In the genomic region with DNA sequence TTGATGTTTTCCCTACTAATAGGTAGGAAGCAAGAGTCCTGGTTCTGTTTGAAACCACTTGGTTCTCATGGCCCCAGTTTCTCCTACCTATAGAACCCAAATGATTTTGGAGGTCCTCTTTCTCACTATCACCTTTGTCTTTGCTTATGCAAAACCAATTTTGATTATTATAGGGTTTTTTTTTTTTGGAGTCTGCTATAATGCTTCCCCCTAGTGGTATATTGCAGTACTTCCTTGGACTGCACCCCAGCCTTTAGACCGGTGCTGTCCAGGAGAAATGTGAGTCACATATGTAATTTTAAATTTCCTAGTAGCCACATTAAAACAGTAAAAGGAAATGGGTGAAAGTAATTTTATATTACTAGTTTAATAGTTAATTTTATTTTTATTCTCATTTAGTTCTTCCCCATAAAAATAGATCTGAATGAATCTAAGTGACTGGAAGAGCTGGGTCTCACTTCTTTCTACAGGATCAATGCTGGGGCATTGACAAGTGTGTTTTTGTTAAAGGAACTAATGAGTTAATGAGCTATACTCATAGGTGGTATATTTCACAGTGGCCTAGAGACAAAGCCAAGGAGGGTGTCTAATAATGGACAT, we compare ENCODE assay signal across 9 cellular contexts. TPM values are rescaled to one million over a fixed set of nuclear protein-coding genes. Genes with fewer than 3 reads are reported as not detected.
DNase-seq lines count a peak whose midpoint lies in the region; ATAC-seq, FAIRE-seq and TF ChIP-seq lines count a peak whose summit lies in the region.
"Had no signal": no experiment of that assay in that cellular context is flagged by ENCODE, and none has a peak within 500 bp of the region (broad histone marks: within the 10 kb centered on the region; RNA-seq: fewer than 3 reads in every experiment).

No MANE protein-coding gene starts in this region.

- H3K9me3 ChIP-seq in GM23248 (ENCODE audit: low read depth) (no peaks in the 10 kb centered on the region), GM12878 (replicated peaks; ENCODE audit: control insufficient read depth, insufficient read depth, low read length) (no peaks in the 10 kb centered on the region), kidney (ENCODE audit: control insufficient read depth in 1 of 2, low read length in 2 of 2) (no peaks in the 10 kb centered on the region), thyroid gland (no peaks in the 10 kb centered on the region)
- H3K9me3 ChIP-seq: SJSA1 had no signal

- TF ChIP-seq POLR2A in GM12878 (IDR thresholded peaks at IDR 0.05; ENCODE audit: low read depth, low read length) (no peak), thyroid gland (IDR thresholded peaks at IDR 0.05) (no peak)

- intact Hi-C loops in GM12878 (cut with micrococcal nuclease; ENCODE audit: unreplicated experiment) (loop anchor here (10.0 kb wide), 1 partner anchor 406 kb away; the partner anchor contains the start of gene RASSF5), kidney (cut with DNase I) (loop anchor here (5.0 kb wide), 1 partner anchor 174 kb away; no protein-coding TSS in a partner anchor), thyroid gland (cut with DNase I) (loop anchor here (5.0 to 10.0 kb wide), 4 partner anchors 49 to 426 kb away; partner anchors contain the start of gene DYRK3)

- no peaks in the 10 kb centered on the region for H4K20me1 ChIP-seq in GM23248 (ENCODE audit: insufficient read depth)
- peaks cover 7% of the 10 kb centered on the region for H4K20me1 ChIP-seq in GM12878 (ENCODE audit: control insufficient read depth, insufficient read depth)

- H3K36me3 ChIP-seq in GM23248 (ENCODE audit: low read depth) = no peaks in the 10 kb centered on the region
- peaks cover 23 to 40% of the 10 kb centered on the region in 2 experiments for H3K36me3 ChIP-seq in GM12878 (ENCODE audit: control insufficient read depth in 2 of 2, insufficient read depth in 2 of 2, low read length in 1 of 2)
- H3K36me3 ChIP-seq in kidney (ENCODE audit: control insufficient read depth in 1 of 2, insufficient read depth in 2 of 2, low read length in 2 of 2) = no peaks in the 10 kb centered on the region
- no peaks in the 10 kb centered on the region for H3K36me3 ChIP-seq in thyroid gland
- H3K36me3 ChIP-seq: SJSA1 had no signal

- no peak for TF ChIP-seq EP300 in GM12878 (IDR thresholded peaks at IDR 0.05; ENCODE audit: borderline replicate concordance in 1 of 2, control insufficient read depth in 1 of 2, low read depth in 2 of 2, low read length in 2 of 2)

- no peaks in the 10 kb centered on the region; the same call in 1 of the 2 replicates for H3K4me1 ChIP-seq in GM23248 (ENCODE audit: insufficient read depth)
- peaks cover 26% of the 10 kb centered on the region for H3K4me1 ChIP-seq in GM12878 (ENCODE audit: control insufficient read depth, insufficient read depth, low read length)
- H3K4me1 ChIP-seq in kidney (ENCODE audit: control insufficient read depth in 1 of 2, insufficient read depth in 1 of 2, low read depth in 1 of 2, low read length in 2 of 2) = peaks cover 0 to 7% of the 10 kb centered on the region in 2 donors
- peaks cover 5 to 30% of the 10 kb centered on the region in 2 donors for H3K4me1 ChIP-seq in thyroid gland

- FAIRE-seq in GM12878 (lab: Jason Lieb, UNC) (peak; percentile 52), kidney (lab: Jason Lieb, UNC) (peak; percentile 91)

- H3K27ac ChIP-seq in GM23248 = no peak overlapping the region
- no peak overlapping the region for H3K27ac ChIP-seq in GM12878 (ENCODE audit: control insufficient read depth, insufficient read depth)
- H3K27ac ChIP-seq in kidney (ENCODE audit: low read depth in 2 of 2, low read length in 2 of 2) = no peak overlapping the region
- no peak overlapping the region for H3K27ac ChIP-seq in thyroid gland
- H3K27ac ChIP-seq: SJSA1 had no signal

- BruUV-seq in GM12878 (replicated peaks; lab: Mats Ljungman, UMichigan) = no TSS peak

- no peaks in the 10 kb centered on the region for H3K9me2 ChIP-seq in GM23248 (ENCODE audit: insufficient read depth)

- in situ Hi-C loops in GM23248 (cut with MboI) (loop anchor here (5.0 kb wide), 1 partner anchor 174 kb away; no protein-coding TSS in a partner anchor), GM12878 (cut with MboI) (loop anchor here (5.0 kb wide), 2 partner anchors 99 to 184 kb away; no protein-coding TSS in a partner anchor)

- DNase-seq in COLO668 (lab: John Stamatoyannopoulos, UW; ENCODE audit: unreplicated experiment) (peak; percentile 32), GM23248 (peak; percentile 81), NCI-H446 treated with DMSO at 0.1 percent for 48 hours (lab: John Stamatoyannopoulos, UW) (peak; percentile 40), GM12878 (ENCODE audit: low read depth, low spot score) (no peak), kidney (peak; percentile 9), thyroid gland (peak; percentile 37)

- TF ChIP-seq CTCF in GM12878 (IDR thresholded peaks at IDR 0.05 in 2 of 3, conservative IDR thresholded peaks at IDR 0.05 in 1 of 3; ENCODE audit: control insufficient read depth in 2 of 3, extremely low read depth in 1 of 3, insufficient read depth in 1 of 3, low read depth in 3 of 3, low read length in 3 of 3) = peak; percentile 62 to 73 (median 65)
- TF ChIP-seq CTCF in kidney (IDR thresholded peaks at IDR 0.05; ENCODE audit: borderline replicate concordance, extremely low read depth, insufficient read depth) = peak; percentile 88
- TF ChIP-seq CTCF in thyroid gland (IDR thresholded peaks at IDR 0.05) = peak; percentile 51 to 88 (median 72)

- POLR2A ChIA-PET in GM12878 (lab: Charles Lee) = interaction anchor here (2.6 to 12.2 kb wide), 2 partner anchors 12 to 20 kb away, joined by 15 to 222 read pairs; partner anchors contain the start of gene FCMR

- peaks cover 7% of the 10 kb centered on the region; the same call in 1 of the 2 replicates for H3K27me3 ChIP-seq in GM23248 (replicated peaks; ENCODE audit: insufficient read depth)
- H3K27me3 ChIP-seq in GM12878 (replicated peaks in 1 of 2; ENCODE audit: control insufficient read depth in 2 of 2, insufficient read depth in 2 of 2, low read length in 1 of 2) = no peaks in the 10 kb centered on the region
- no peaks in the 10 kb centered on the region for H3K27me3 ChIP-seq in thyroid gland
- H3K27me3 ChIP-seq: SJSA1 had no signal

- no peaks in the 10 kb centered on the region for H3K79me2 ChIP-seq in GM23248 (ENCODE audit: insufficient read depth)
- H3K79me2 ChIP-seq in GM12878 (ENCODE audit: control insufficient read depth, insufficient read depth, low read length) = peaks cover 30% of the 10 kb centered on the region

- H3K4me3 ChIP-seq in GM23248 (no peak overlapping the region), GM12878 (no peak overlapping the region), kidney (ENCODE audit: low read length in 2 of 2) (no peak overlapping the region), thyroid gland (replicated peaks in 1 of 3) (no peak overlapping the region)
- H3K4me3 ChIP-seq: SJSA1 had no signal

- peak; percentile 55 for TF ChIP-seq RAD21 in GM12878 (IDR thresholded peaks at IDR 0.05; ENCODE audit: insufficient read depth, low read depth, low read length)

- RAD21 ChIA-PET in GM12878 (lab: Charles Lee; ENCODE audit: unreplicated experiment) = interaction anchor here (0.7 to 12.9 kb wide), 15 partner anchors 11 to 280 kb away, joined by 3 to 371 read pairs (median 11); partner anchors contain the start of gene FCMR

- SMC1A ChIA-PET in GM12878 (lab: Charles Lee; ENCODE audit: uncharacterized antibody, unreplicated experiment) = interaction anchor here (0.7 to 12.6 kb wide), 27 partner anchors 8 to 589 kb away, joined by 3 to 431 read pairs (median 14); partner anchors contain the start of genes DYRK3, FCAMR, FCMR and IL20

- CTCF ChIA-PET in GM12878 (lab: Yijun Ruan, JAX) = interaction anchor here (0.7 to 12.9 kb wide), 47 partner anchors 9 to 319 kb away, joined by 3 to 643 read pairs (median 11); partner anchors contain the start of genes DYRK3, FCAMR, FCMR and IL20

- H3K9ac ChIP-seq in GM23248 (no peak overlapping the region), GM12878 (ENCODE audit: control insufficient read depth, insufficient read depth, low read length) (no peak overlapping the region), kidney (ENCODE audit: low read length in 2 of 2) (no peak overlapping the region)

- 0 to 3% methylated on average over 1 of the region's 1 CpG for WGBS in GM23248 (ENCODE audit: low coverage in 1 of 2, low lambda C conversion rate in 2 of 2, missing lambda C conversion rate in 2 of 2), 2 experiments
- WGBS in GM12878 (ENCODE audit: insufficient coverage, insufficient replicate concordance, low lambda C conversion rate, missing lambda C conversion rate) = 4% methylated on average over 1 of the region's 1 CpG
- WGBS in thyroid gland, 2 donors = 2% methylated on average over 1 of the region's 1 CpG

- H3F3A ChIP-seq in GM23248 (ENCODE audit: insufficient read depth) = peaks cover 12% of the 10 kb centered on the region; the same call in 1 of the 2 replicates

- H2AFZ ChIP-seq in GM23248 (no peak overlapping the region), GM12878 (ENCODE audit: control insufficient read depth, low read depth, low read length) (no peak overlapping the region)

- no peak overlapping the region for H3K4me2 ChIP-seq in GM23248 (ENCODE audit: unreplicated experiment)
- H3K4me2 ChIP-seq in GM12878 (ENCODE audit: control insufficient read depth, insufficient read depth) = no peak overlapping the region

- ATAC-seq in GM12878 = peak; percentile 64
- no peak for ATAC-seq in HG02678 (IDR thresholded peaks at IDR 0.05; ENCODE audit: unreplicated experiment)
- ATAC-seq in HG03196 (IDR thresholded peaks at IDR 0.05; ENCODE audit: unreplicated experiment) = no peak

RNA-seq across cellular contexts. Expression of gene FCMR, which starts 10.6 kb away (rescaled TPM):
- 1.2 TPM in 1 of 2 replicates, not detected in the other for total RNA-seq in GM23248 (2014; rRNA removed; shearing (Covaris generic))
- polyA plus RNA-seq in GM23248 (2016; fragmentation: Nextera tagmentation; extraction: Ambion mirVana) (0.94 and 2.3 TPM in 2 replicates), GM12878 (2011; rRNA removed) (110 and 200 TPM in 2 replicates), GM12878 (2014; fragmentation: Illumina TruSeq; extraction: Trizol) (245 and 297 TPM in 2 replicates), GM12878 (2014; fragmentation: Nextera tagmentation; extraction: Ambion mirVana) (10 to 100 TPM; 79.7 to 81.7 TPM), GM12878 (2014; rRNA removed) (155 and 157 TPM in 2 replicates), GM12878 (2016; fragmentation: Nextera tagmentation; extraction: Ambion mirVana) (100 to 1,000 TPM; 107 to 120 TPM), kidney (ENCODE audit: insufficient read depth, low read depth, low replicate concordance) (1.3 TPM)
- 279 and 312 TPM in 2 replicates for total RNA-seq in GM12878 (2013; cell fraction: nucleolus; rRNA removed)
- total RNA-seq in GM12878 (2014; rRNA removed) (112 and 125 TPM in 2 replicates), GM12878 (2014; rRNA removed; fragmentation: Illumina TruSeq; extraction: Trizol) (95.3 and 97.0 TPM in 2 replicates), GM12878 (2021) (191 and 207 TPM in 2 replicates), kidney (16.7 TPM), thyroid gland (1 to 10 TPM; 1.2 to 5.2 (median 3.0) TPM)
- 172 TPM for polyA plus RNA-seq in GM12878 (2011; ENCODE audit: low read depth)
- 276 and 324 TPM in 2 replicates for polyA plus RNA-seq in GM12878 (2011; cell fraction: cytosol; rRNA removed)
- polyA plus RNA-seq in GM12878 (2011; cell fraction: nucleus; rRNA removed) = 227 and 311 TPM in 2 replicates
- polyA plus RNA-seq in GM12878 (2012) = 247 and 253 TPM in 2 replicates
- 217 and 266 TPM in 2 replicates for polyA minus RNA-seq in GM12878 (2011; rRNA and poly(A)+ RNA removed)
- polyA minus RNA-seq in GM12878 (2011; cell fraction: cytosol; rRNA and poly(A)+ RNA removed) = 72.0 and 80.5 TPM in 2 replicates
- polyA minus RNA-seq in GM12878 (2011; cell fraction: nucleus; rRNA and poly(A)+ RNA removed) = 80.6 and 107 TPM in 2 replicates

RNA-seq across cellular contexts. Expression of gene IL24, which starts 13.9 kb away (rescaled TPM):
- 2.4 TPM in 1 of 2 replicates, not detected in the other for total RNA-seq in GM23248 (2014; rRNA removed; shearing (Covaris generic))
- polyA plus RNA-seq in GM23248 (2016; fragmentation: Nextera tagmentation; extraction: Ambion mirVana) (0.49 and 0.52 TPM in 2 replicates), GM12878 (2011; rRNA removed) (0.05 and 0.19 TPM in 2 replicates), GM12878 (2014; fragmentation: Illumina TruSeq; extraction: Trizol) (0.21 and 0.41 TPM in 2 replicates), GM12878 (2014; fragmentation: Nextera tagmentation; extraction: Ambion mirVana) (10 to 100 TPM; 19.0 to 19.8 TPM), GM12878 (2014; rRNA removed) (0.13 and 0.35 TPM in 2 replicates), GM12878 (2016; fragmentation: Nextera tagmentation; extraction: Ambion mirVana) (1 to 10 TPM; 5.1 to 6.4 TPM), kidney (ENCODE audit: insufficient read depth, low read depth, low replicate concordance) (not detected)
- total RNA-seq in GM12878 (2013; cell fraction: nucleolus; rRNA removed) = 0.29 TPM in 1 of 2 replicates, not detected in the other
- total RNA-seq in GM12878 (2014; rRNA removed) (0.11 TPM in 2 replicates), GM12878 (2014; rRNA removed; fragmentation: Illumina TruSeq; extraction: Trizol) (0.22 TPM in 1 of 2 replicates, not detected in the other), GM12878 (2021) (0.16 TPM in 1 of 2 replicates, not detected in the other), kidney (not detected), thyroid gland (not detected)
- polyA plus RNA-seq in GM12878 (2011; ENCODE audit: low read depth) = 14.3 TPM
- 0.03 TPM in 1 of 2 replicates, not detected in the other for polyA plus RNA-seq in GM12878 (2011; cell fraction: cytosol; rRNA removed)
- not detected in 2 replicates for polyA plus RNA-seq in GM12878 (2011; cell fraction: nucleus; rRNA removed)
- polyA plus RNA-seq in GM12878 (2012) = 28.2 and 39.9 TPM in 2 replicates
- not detected in 2 replicates for polyA minus RNA-seq in GM12878 (2011; rRNA and poly(A)+ RNA removed)
- polyA minus RNA-seq in GM12878 (2011; cell fraction: cytosol; rRNA and poly(A)+ RNA removed) = not detected in 2 replicates
- not detected in 2 replicates for polyA minus RNA-seq in GM12878 (2011; cell fraction: nucleus; rRNA and poly(A)+ RNA removed)

RNA-seq across cellular contexts. Expression of gene PIGR, which starts 35.1 kb away (rescaled TPM):
- not detected in 2 replicates for total RNA-seq in GM23248 (2014; rRNA removed; shearing (Covaris generic))
- polyA plus RNA-seq in GM23248 (2016; fragmentation: Nextera tagmentation; extraction: Ambion mirVana) (not detected in 2 replicates), GM12878 (2011; rRNA removed) (1.7 and 1.8 TPM in 2 replicates), GM12878 (2014; fragmentation: Illumina TruSeq; extraction: Trizol) (4.1 and 14.3 TPM in 2 replicates), GM12878 (2014; fragmentation: Nextera tagmentation; extraction: Ambion mirVana) (1 to 10 TPM; 1.1 to 2.0 TPM), GM12878 (2014; rRNA removed) (1.7 and 2.4 TPM in 2 replicates), GM12878 (2016; fragmentation: Nextera tagmentation; extraction: Ambion mirVana) (1 to 10 TPM in 1 of 2 experiments, under 1 TPM in 1; 0.96 to 1.2 TPM), kidney (ENCODE audit: insufficient read depth, low read depth, low replicate concordance) (187 TPM)
- 0.59 and 0.61 TPM in 2 replicates for total RNA-seq in GM12878 (2013; cell fraction: nucleolus; rRNA removed)
- total RNA-seq in GM12878 (2014; rRNA removed) (1.6 and 1.8 TPM in 2 replicates), GM12878 (2014; rRNA removed; fragmentation: Illumina TruSeq; extraction: Trizol) (7.6 and 7.9 TPM in 2 replicates), GM12878 (2021) (4.7 and 5.0 TPM in 2 replicates), kidney (841 TPM), thyroid gland (1 to 10 TPM in 1 of 4 donors, under 1 TPM in 2, not detected in 1; 0.11 to 1.2 (median 0.75) TPM)
- 1.3 TPM for polyA plus RNA-seq in GM12878 (2011; ENCODE audit: low read depth)
- 0.92 and 0.93 TPM in 2 replicates for polyA plus RNA-seq in GM12878 (2011; cell fraction: cytosol; rRNA removed)
- polyA plus RNA-seq in GM12878 (2011; cell fraction: nucleus; rRNA removed) = 1.0 TPM in 2 replicates
- 2.4 and 5.4 TPM in 2 replicates for polyA plus RNA-seq in GM12878 (2012)
- 3.9 and 4.7 TPM in 2 replicates for polyA minus RNA-seq in GM12878 (2011; rRNA and poly(A)+ RNA removed)
- polyA minus RNA-seq in GM12878 (2011; cell fraction: cytosol; rRNA and poly(A)+ RNA removed) = 1.9 and 3.5 TPM in 2 replicates
- polyA minus RNA-seq in GM12878 (2011; cell fraction: nucleus; rRNA and poly(A)+ RNA removed) = 4.5 and 5.0 TPM in 2 replicates
- total RNA-seq: SJSA1 had no signal

RNA-seq across cellular contexts. Expression of gene IL20, which starts 45.7 kb away (rescaled TPM):
- 0.25 TPM in 1 of 2 replicates, not detected in the other for total RNA-seq in GM23248 (2014; rRNA removed; shearing (Covaris generic))
- polyA plus RNA-seq in GM23248 (2016; fragmentation: Nextera tagmentation; extraction: Ambion mirVana) = not detected in 2 replicates
- total RNA-seq in GM12878 (2013; cell fraction: nucleolus; rRNA removed) = not detected in 2 replicates
- total RNA-seq in GM12878 (2014; rRNA removed) = 0.11 TPM in 1 of 2 replicates, not detected in the other
- total RNA-seq in GM12878 (2014; rRNA removed; fragmentation: Illumina TruSeq; extraction: Trizol) = 0.13 TPM in 1 of 2 replicates, not detected in the other
- not detected in 2 replicates for total RNA-seq in GM12878 (2021)
- polyA plus RNA-seq in GM12878 (2011; ENCODE audit: low read depth) = not detected
- polyA plus RNA-seq in GM12878 (2011; rRNA removed) = not detected in 2 replicates
- polyA plus RNA-seq in GM12878 (2011; cell fraction: cytosol; rRNA removed) = not detected in 2 replicates
- not detected in 2 replicates for polyA plus RNA-seq in GM12878 (2011; cell fraction: nucleus; rRNA removed)
- not detected in 2 replicates for polyA plus RNA-seq in GM12878 (2012)
- not detected in 2 replicates for polyA plus RNA-seq in GM12878 (2014; fragmentation: Illumina TruSeq; extraction: Trizol)
- polyA plus RNA-seq in GM12878 (2014; fragmentation: Nextera tagmentation; extraction: Ambion mirVana) = under 1 TPM in 1 of 2 experiments, not detected in 1; 0.08 TPM
- polyA plus RNA-seq in GM12878 (2014; rRNA removed) = not detected in 2 replicates
- polyA plus RNA-seq in GM12878 (2016; fragmentation: Nextera tagmentation; extraction: Ambion mirVana) = not detected
- polyA minus RNA-seq in GM12878 (2011; rRNA and poly(A)+ RNA removed) = not detected in 2 replicates
- polyA minus RNA-seq in GM12878 (2011; cell fraction: cytosol; rRNA and poly(A)+ RNA removed) = not detected in 2 replicates
- polyA minus RNA-seq in GM12878 (2011; cell fraction: nucleus; rRNA and poly(A)+ RNA removed) = not detected in 2 replicates
- not detected for total RNA-seq in kidney
- polyA plus RNA-seq in kidney (ENCODE audit: insufficient read depth, low read depth, low replicate concordance) = not detected
- not detected for total RNA-seq in thyroid gland

RNA-seq across cellular contexts. Expression of gene FCAMR, which starts 59.1 kb away (rescaled TPM):
- total RNA-seq in GM23248 (2014; rRNA removed; shearing (Covaris generic)) = not detected in 2 replicates
- not detected in 2 replicates for polyA plus RNA-seq in GM23248 (2016; fragmentation: Nextera tagmentation; extraction: Ambion mirVana)
- 0.24 TPM in 1 of 2 replicates, not detected in the other for total RNA-seq in GM12878 (2013; cell fraction: nucleolus; rRNA removed)
- 0.06 and 0.16 TPM in 2 replicates for total RNA-seq in GM12878 (2014; rRNA removed)
- 0.04 and 0.14 TPM in 2 replicates for total RNA-seq in GM12878 (2014; rRNA removed; fragmentation: Illumina TruSeq; extraction: Trizol)
- total RNA-seq in GM12878 (2021) = not detected in 2 replicates
- polyA plus RNA-seq in GM12878 (2011; ENCODE audit: low read depth) = not detected
- polyA plus RNA-seq in GM12878 (2011; rRNA removed) = 0.08 TPM in 1 of 2 replicates, not detected in the other
- 0.08 and 0.12 TPM in 2 replicates for polyA plus RNA-seq in GM12878 (2011; cell fraction: cytosol; rRNA removed)
- 0.13 TPM in 1 of 2 replicates, not detected in the other for polyA plus RNA-seq in GM12878 (2011; cell fraction: nucleus; rRNA removed)
- polyA plus RNA-seq in GM12878 (2012) = 0.09 TPM in 1 of 2 replicates, not detected in the other
- 0.04 and 0.11 TPM in 2 replicates for polyA plus RNA-seq in GM12878 (2014; fragmentation: Illumina TruSeq; extraction: Trizol)
- polyA plus RNA-seq in GM12878 (2014; fragmentation: Nextera tagmentation; extraction: Ambion mirVana) = under 1 TPM in 1 of 2 experiments, not detected in 1; 0.05 TPM
- polyA plus RNA-seq in GM12878 (2014; rRNA removed) = 0.15 and 0.16 TPM in 2 replicates
- polyA plus RNA-seq in GM12878 (2016; fragmentation: Nextera tagmentation; extraction: Ambion mirVana) = under 1 TPM in 1 of 2 experiments, not detected in 1; 0.14 TPM
- polyA minus RNA-seq in GM12878 (2011; rRNA and poly(A)+ RNA removed) = 0.10 and 0.22 TPM in 2 replicates
- polyA minus RNA-seq in GM12878 (2011; cell fraction: cytosol; rRNA and poly(A)+ RNA removed) = not detected in 2 replicates
- polyA minus RNA-seq in GM12878 (2011; cell fraction: nucleus; rRNA and poly(A)+ RNA removed) = 0.19 and 0.24 TPM in 2 replicates
- total RNA-seq in kidney = 1.8 TPM
- polyA plus RNA-seq in kidney (ENCODE audit: insufficient read depth, low read depth, low replicate concordance) = 34.6 TPM
- total RNA-seq in thyroid gland = not detected
- total RNA-seq: SJSA1 had no signal

Comparison
In these comparisons a context has a peak if more than half of its experiments do, and no peak if none do; other contexts are left out.
1. RNA of gene PIGR, which starts 35.1 kb away (total RNA-seq): 841 TPM in kidney (single experiment); 0.59 to 7.9 TPM in GM12878, 0.11 to 1.2 TPM in thyroid gland and not detected in GM23248; every median in the first group is over 10 times any median in the second.
2. Peak in every context shown above with its lines, with median percentiles within 50 percentile points of each other: CTCF ChIP-seq.